In genomic region chr14:54706768-54707167, GRCh38 we compare ENCODE assay signal across 1 cellular context.
TF ChIP-seq lines count a peak whose summit lies in the region.

No MANE protein-coding gene starts in this region.

TF ChIP-seq in K562, 482 proteins besides CTCF, POLR2A, EP300 and RAD21 (continued from another document):
- TF ChIP-seq PHF8 (IDR thresholded peaks at IDR 0.05; ENCODE audit: borderline replicate concordance, low read length) (no peak), NFRKB (IDR thresholded peaks at IDR 0.05; ENCODE audit: low read depth) (no peak), RERE (CRISPR knock-in tag; IDR thresholded peaks at IDR 0.05; ENCODE audit: borderline replicate concordance) (no peak), ZNF316 (IDR thresholded peaks at IDR 0.05) (peak; percentile 98), NCOR1 (IDR thresholded peaks at IDR 0.05) (no peak), ZNF408 (CRISPR knock-in tag; IDR thresholded peaks at IDR 0.05; ENCODE audit: low read depth) (no peak), FOSL1 (tag; conservative IDR thresholded peaks at IDR 0.05) (no peak), NR3C1 (CRISPR knock-in tag; IDR thresholded peaks at IDR 0.05) (no peak), MAFF (IDR thresholded peaks at IDR 0.05; ENCODE audit: low read length) (peak; percentile 92), HSF4 (CRISPR knock-in tag; IDR thresholded peaks at IDR 0.05; ENCODE audit: borderline replicate concordance) (no peak), MAFG (tag; conservative IDR thresholded peaks at IDR 0.05) (peak; percentile 91), MAFK (IDR thresholded peaks at IDR 0.05; ENCODE audit: low read length) (peak; percentile 95), SLC30A9 (CRISPR knock-in tag; IDR thresholded peaks at IDR 0.05) (no peak), C11orf30 (IDR thresholded peaks at IDR 0.05; ENCODE audit: low read depth) (peak; percentile 94), NR2C1 (IDR thresholded peaks at IDR 0.05) (no peak), NR2C1 (tag; IDR thresholded peaks at IDR 0.05) (no peak)
